ENCODE assay signal across 8 cellular contexts in the genomic region with DNA sequence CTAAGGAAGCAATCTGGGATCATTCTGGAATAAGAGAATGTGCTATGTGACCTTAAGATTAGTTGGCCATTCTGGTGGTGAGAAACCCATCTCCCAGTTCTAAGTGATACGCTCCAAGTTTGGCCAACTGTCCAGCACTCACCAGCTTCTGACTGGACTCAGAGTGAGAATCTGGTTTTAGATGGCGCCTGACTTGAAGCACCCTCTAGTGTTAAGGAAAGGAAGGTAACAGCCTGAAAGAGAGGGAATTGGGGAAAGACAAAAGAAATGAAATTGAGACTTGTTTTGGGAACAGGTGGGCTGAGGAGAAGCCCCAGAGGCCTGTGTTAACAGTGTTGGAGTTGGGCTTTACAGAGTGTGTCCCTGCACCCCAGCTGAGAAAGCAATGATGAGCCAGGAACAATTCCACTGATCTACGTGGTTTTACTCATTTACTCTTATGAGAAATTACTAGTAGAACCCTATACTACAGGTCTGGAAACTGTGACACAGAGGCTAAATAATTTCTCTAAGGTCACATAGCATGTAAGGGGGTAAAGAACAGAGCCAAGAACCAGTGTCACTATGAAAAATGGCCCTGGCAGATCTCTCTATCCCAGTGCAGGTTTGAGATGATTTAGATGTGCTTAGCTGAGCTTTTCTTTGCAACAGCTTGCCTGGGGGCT. TPM values are rescaled to one million over a fixed set of nuclear protein-coding genes. Genes with fewer than 3 reads are reported as not detected.
DNase-seq lines count a peak whose midpoint lies in the region; ATAC-seq, FAIRE-seq and TF ChIP-seq lines count a peak whose summit lies in the region.

No MANE protein-coding gene starts in this region.

- no peak for TF ChIP-seq POLR2A in GM18505 (IDR thresholded peaks at IDR 0.05; ENCODE audit: borderline replicate concordance, extremely low read depth, insufficient read depth, insufficient read length)

- TF ChIP-seq CTCF in GM12874 (IDR thresholded peaks at IDR 0.05; ENCODE audit: insufficient read depth, low read depth, low read length): peak; percentile 62

- FAIRE-seq in RCC 7860 (lab: Jason Lieb, UNC): no peak

- DNase-seq in A172 (ENCODE audit: low spot score) (peak; percentile 23), RCC 7860 (ENCODE audit: low spot score) (peak; percentile 47), foreskin melanocyte (peak; percentile 14), GM19238 (ENCODE audit: insufficient read length, low spot score) (no peak), left cardiac atrium (no peak)

- ATAC-seq in HG03135 (IDR thresholded peaks at IDR 0.05; ENCODE audit: unreplicated experiment) (no peak), GM18505 (IDR thresholded peaks at IDR 0.05; ENCODE audit: unreplicated experiment) (no peak), left cardiac atrium (no peak)

- intact Hi-C loops in left cardiac atrium (cut with DNase I): loop anchor here in 1 of 2 donors (5.0 to 10.0 kb wide), 2 partner anchors 175 to 347 kb away; no protein-coding TSS in a partner anchor

RNA-seq across cellular contexts. Expression of gene FCAMR, which starts 9.3 kb away (rescaled TPM):
- not detected in 2 replicates for total RNA-seq in A172 (2014; rRNA removed; shearing (Covaris generic))
- total RNA-seq in left cardiac atrium: not detected

RNA-seq across cellular contexts. Expression of gene PIGR, which starts 33.2 kb away (rescaled TPM):
- total RNA-seq in A172 (2014; rRNA removed; shearing (Covaris generic)): not detected in 2 replicates
- under 1 TPM; 0.06 to 0.16 TPM for total RNA-seq in left cardiac atrium

RNA-seq across cellular contexts. Expression of gene C1orf116, which starts 53.0 kb away (rescaled TPM):
- total RNA-seq in A172 (2014; rRNA removed; shearing (Covaris generic)): 0.31 and 1.4 TPM in 2 replicates
- total RNA-seq in left cardiac atrium: under 1 TPM; 0.06 to 0.10 TPM

RNA-seq across cellular contexts. Expression of gene FCMR, which starts 57.8 kb away (rescaled TPM):
- total RNA-seq in A172 (2014; rRNA removed; shearing (Covaris generic)): 3.6 and 4.0 TPM in 2 replicates
- 1 to 10 TPM; 3.2 to 4.5 TPM for total RNA-seq in left cardiac atrium

Comparison
In these comparisons a context has a peak if more than half of its experiments do, and no peak if none do; other contexts are left out.
1. DNase-seq: peak in A172 (single experiment), RCC 7860 (single experiment) and foreskin melanocyte (single experiment); none in GM19238 (single experiment) and left cardiac atrium (single experiment).